ENCODE assay signal across 15 cellular contexts in the genomic region with DNA sequence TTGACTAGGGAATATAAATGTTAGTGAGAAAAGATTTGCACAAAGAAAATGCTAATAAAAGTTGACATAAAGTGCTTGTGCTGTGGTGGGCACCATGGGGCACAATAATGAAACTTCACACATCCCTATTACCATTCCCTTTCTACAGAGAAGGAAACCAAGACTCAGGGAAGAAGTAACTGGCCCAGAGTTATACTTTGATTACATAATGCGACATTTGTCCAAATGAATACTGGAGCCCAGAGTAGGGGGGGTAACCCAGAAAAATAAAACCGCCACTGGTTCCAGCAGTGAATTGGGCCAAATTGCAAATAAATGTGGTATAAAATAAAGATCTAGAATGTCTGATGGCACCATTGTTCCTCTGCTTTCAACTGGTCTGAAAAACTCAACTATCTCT.
"Had no signal": no experiment of that assay in that cellular context is flagged by ENCODE, and none has a peak within 500 bp of the region (broad histone marks: within the 10 kb centered on the region; RNA-seq: fewer than 3 reads in every experiment).

No MANE protein-coding gene starts in this region.

- H3K4me3 ChIP-seq: hepatocyte, psoas muscle, right lobe of liver, smooth muscle cell had no signal

- H3K9me3 ChIP-seq: psoas muscle, right lobe of liver had no signal

- H3K36me3 ChIP-seq: brain microvascular endothelial cell, right lobe of liver had no signal

- H3K79me2 ChIP-seq: hepatocyte had no signal

- H3K4me1 ChIP-seq: psoas muscle had no signal

- H2AFZ ChIP-seq: hepatocyte had no signal

- H3K27ac ChIP-seq: brain microvascular endothelial cell, hepatocyte, psoas muscle, right lobe of liver had no signal

- H3K27me3 ChIP-seq: brain microvascular endothelial cell, hepatocyte, right lobe of liver had no signal

- ATAC-seq: activated CD4-positive, CD25-positive, alpha-beta regulatory T cell treated with anti-CD3 and anti-CD28 coated beads, Interleukin-2, amount 50 U/mL, for 24 hours; activated CD8-positive, alpha-beta T cell treated with anti-CD3 and anti-CD28 coated beads, Interleukin-2, amount 10 ng/mL, durations not matched to agents 7 days and 5 days; left colon; psoas muscle; right lobe of liver; stimulated activated naive CD8-positive, alpha-beta T cell treated with anti-CD3 and anti-CD28 coated beads, Interleukin-15, amount 100 ng/mL, for 72 hours had no signal

- DNase-seq: activated CD4-positive, alpha-beta T cell treated with anti-CD3 and anti-CD28 coated beads, Interleukin-2, amount 10 ng/mL, durations not matched to agents 7 days and 5 days; activated CD8-positive, alpha-beta T cell treated with anti-CD3 and anti-CD28 coated beads, Interleukin-2, amount 10 ng/mL, durations not matched to agents 7 days and 5 days; activated naive CD4-positive, alpha-beta T cell treated with anti-CD3 and anti-CD28 coated beads for 36 hours; activated T-cell treated with anti-CD3 and anti-CD28 coated beads, Interleukin-2, amount 50 U/mL, for 24 hours; brain microvascular endothelial cell; effector CD4-positive, alpha-beta T cell; midbrain; psoas muscle; stimulated activated CD4-positive, alpha-beta T cell treated with anti-CD3 and anti-CD28 coated beads, Interleukin-4, amount 100 ng/mL, for 1 hour; stimulated activated naive CD8-positive, alpha-beta T cell treated with anti-CD3 and anti-CD28 coated beads, Interleukin-15, amount 100 ng/mL, for 72 hours had no signal

- H3K4me2 ChIP-seq: hepatocyte, smooth muscle cell had no signal
